In genomic region chr22:48492371-48493320, GRCh38 we compare ENCODE assay signal across 8 cellular contexts.
A peak's percentile ranks its signal among the peaks of the same experiment; 100 is the strongest.
DNase-seq lines count a peak whose midpoint lies in the region; ATAC-seq and TF ChIP-seq lines count a peak whose summit lies in the region.

No MANE protein-coding gene starts in this region.

- H3K4me3 ChIP-seq in CD4-positive, CD25-positive, alpha-beta regulatory T cell (ENCODE audit: low read depth, low read length): no peak overlapping the region
- H3K4me3 ChIP-seq in GM23338 (no peak overlapping the region), heart left ventricle (no peak overlapping the region), coronary artery (no peak overlapping the region)

- H3K27me3 ChIP-seq in CD4-positive, CD25-positive, alpha-beta regulatory T cell (ENCODE audit: control insufficient read depth, insufficient read depth, low read length): peaks cover 2% of the 10 kb centered on the region
- H3K27me3 ChIP-seq in GM23338 (ENCODE audit: insufficient read depth): peaks cover 22% of the 10 kb centered on the region; the same call in 1 of the 2 replicates
- peaks cover 28 to 75% (median 46%) of the 10 kb centered on the region in 9 donors for H3K27me3 ChIP-seq in heart left ventricle

- 30 to 36% (median 33%) methylated on average over 17 to 19 of the region's 19 CpGs for WGBS in heart left ventricle, 4 donors

- TF ChIP-seq CTCF in GM23338 (conservative IDR thresholded peaks at IDR 0.05; ENCODE audit: low read depth in 2 of 2) (peak; percentile 64 to 67), heart left ventricle (IDR thresholded peaks at IDR 0.05) (peak; percentile 42 to 73 (median 64)), coronary artery (IDR thresholded peaks at IDR 0.05) (no peak)

- no peak overlapping the region for H3K4me3 Mint-ChIP-seq in CD4-positive, CD25-positive, alpha-beta regulatory T cell
- H3K4me3 Mint-ChIP-seq in GM23338: peak overlapping the region; percentile 55
- H3K4me3 Mint-ChIP-seq in activated naive CD8-positive, alpha-beta T cell treated with anti-CD3 and anti-CD28 coated beads for 36 hours: no peak overlapping the region

- no peak for TF ChIP-seq POLR2A in heart left ventricle (IDR thresholded peaks at IDR 0.05)

- no peaks in the 10 kb centered on the region for H3K36me3 Mint-ChIP-seq in CD4-positive, CD25-positive, alpha-beta regulatory T cell
- 0 out of 3 replicates have a peak, but pooled peaks cover 2% of the 10 kb centered on the region for H3K36me3 Mint-ChIP-seq in GM23338 (ENCODE audit: low read depth)
- no peaks in the 10 kb centered on the region for H3K36me3 Mint-ChIP-seq in activated naive CD8-positive, alpha-beta T cell treated with anti-CD3 and anti-CD28 coated beads for 36 hours

- peaks cover 0 to 7% (median 0%) of the 10 kb centered on the region in 4 donors for H3K4me1 Mint-ChIP-seq in CD4-positive, CD25-positive, alpha-beta regulatory T cell
- H3K4me1 Mint-ChIP-seq in GM23338: peaks cover 48% of the 10 kb centered on the region
- H3K4me1 Mint-ChIP-seq in activated naive CD8-positive, alpha-beta T cell treated with anti-CD3 and anti-CD28 coated beads for 36 hours: no peaks in the 10 kb centered on the region

- no peaks in the 10 kb centered on the region for H3K9me3 ChIP-seq in CD4-positive, CD25-positive, alpha-beta regulatory T cell (ENCODE audit: control insufficient read depth in 2 of 2, low read length in 2 of 2)
- no peaks in the 10 kb centered on the region for H3K9me3 ChIP-seq in heart left ventricle

- no peak overlapping the region for H3K27ac Mint-ChIP-seq in CD4-positive, CD25-positive, alpha-beta regulatory T cell
- no peak overlapping the region for H3K27ac Mint-ChIP-seq in GM23338
- H3K27ac Mint-ChIP-seq in activated naive CD8-positive, alpha-beta T cell treated with anti-CD3 and anti-CD28 coated beads for 36 hours: no peak overlapping the region

- intact Hi-C loops in heart left ventricle (cut with DNase I): loop anchor here in 6 of 10 donors (5.0 to 10.0 kb wide), 5 partner anchors 1645 to 1698 kb away; no protein-coding TSS in a partner anchor

- H3K27ac ChIP-seq in CD4-positive, CD25-positive, alpha-beta regulatory T cell (ENCODE audit: insufficient read depth, low read length, poor library complexity, severe bottlenecking): no peak overlapping the region
- H3K27ac ChIP-seq in GM23338 (ENCODE audit: low read depth) (no peak overlapping the region), heart left ventricle (no peak overlapping the region), coronary artery (no peak overlapping the region)

- H3K36me3 ChIP-seq in CD4-positive, CD25-positive, alpha-beta regulatory T cell (ENCODE audit: control insufficient read depth, insufficient read depth, low read length): no peaks in the 10 kb centered on the region
- H3K36me3 ChIP-seq in GM23338 (ENCODE audit: insufficient read depth): no peaks in the 10 kb centered on the region
- no peaks in the 10 kb centered on the region for H3K36me3 ChIP-seq in heart left ventricle

- H3K4me1 ChIP-seq in CD4-positive, CD25-positive, alpha-beta regulatory T cell (ENCODE audit: control insufficient read depth, insufficient read depth, low read length, poor library complexity, severe bottlenecking): no peaks in the 10 kb centered on the region
- H3K4me1 ChIP-seq in GM23338 (ENCODE audit: insufficient read depth) (peaks cover 8% of the 10 kb centered on the region; the same call in 1 of the 2 replicates), heart left ventricle (peaks cover 0 to 15% (median 4%) of the 10 kb centered on the region in 12 donors)

- H3K4me2 ChIP-seq in GM23338: no peak overlapping the region

- H3K79me2 ChIP-seq in GM23338 (replicated peaks; ENCODE audit: insufficient read depth): peaks cover 13% of the 10 kb centered on the region

- ATAC-seq in CD4-positive, CD25-positive, alpha-beta regulatory T cell (ENCODE audit: low read depth in 2 of 2): no peak
- ATAC-seq in GM23338: peak; percentile 19
- ATAC-seq in heart left ventricle: peak; percentile 57 to 85 (median 66)
- ATAC-seq in GM19463 (IDR thresholded peaks at IDR 0.05; ENCODE audit: unreplicated experiment): no peak

- H3K27me3 Mint-ChIP-seq in CD4-positive, CD25-positive, alpha-beta regulatory T cell: peaks cover 32% of the 10 kb centered on the region
- peaks cover 20% of the 10 kb centered on the region for H3K27me3 Mint-ChIP-seq in GM23338 (ENCODE audit: insufficient read depth, low read depth, poor library complexity)
- H3K27me3 Mint-ChIP-seq in activated naive CD8-positive, alpha-beta T cell treated with anti-CD3 and anti-CD28 coated beads for 36 hours: peaks cover 53% of the 10 kb centered on the region

- peaks cover 0 to 2% (median 0%) of the 10 kb centered on the region in 7 donors for H3K9me3 Mint-ChIP-seq in CD4-positive, CD25-positive, alpha-beta regulatory T cell
- no peaks in the 10 kb centered on the region for H3K9me3 Mint-ChIP-seq in GM23338
- no peaks in the 10 kb centered on the region for H3K9me3 Mint-ChIP-seq in activated naive CD8-positive, alpha-beta T cell treated with anti-CD3 and anti-CD28 coated beads for 36 hours

- H3K9me2 ChIP-seq in GM23338 (ENCODE audit: insufficient read depth): no peaks in the 10 kb centered on the region

- peak in 2 of 3 donors; percentile 3 to 34 for DNase-seq in CD4-positive, CD25-positive, alpha-beta regulatory T cell
- peak; percentile 79 for DNase-seq in GM23338 (ENCODE audit: low spot score)
- DNase-seq in NCI-H510A treated with DMSO at 0.1 percent for 48 hours (lab: John Stamatoyannopoulos, UW): peak; percentile 57
- peak; percentile 23 for DNase-seq in activated naive CD8-positive, alpha-beta T cell treated with anti-CD3 and anti-CD28 coated beads for 36 hours
- peak in 3 of 5 donors; percentile 37 to 66 (median 45) for DNase-seq in heart left ventricle
- peak; percentile 67 for DNase-seq in putamen (ENCODE audit: low spot score)
- no peak for DNase-seq in coronary artery (ENCODE audit: low spot score)

- no peaks in the 10 kb centered on the region for H4K20me1 ChIP-seq in GM23338 (replicated peaks; ENCODE audit: insufficient read depth)

- no peak overlapping the region for H2AFZ ChIP-seq in GM23338

- H3F3A ChIP-seq in GM23338 (replicated peaks; ENCODE audit: low read depth): no peaks in the 10 kb centered on the region

TF ChIP-seq in GM23338, 12 proteins besides CTCF, POLR2A, EP300 and RAD21 (continues in another document):
- TF ChIP-seq CREB1 (CRISPR knock-in tag; IDR thresholded peaks at IDR 0.05; ENCODE audit: low read depth): no peak
- TF ChIP-seq, protein P1, sequence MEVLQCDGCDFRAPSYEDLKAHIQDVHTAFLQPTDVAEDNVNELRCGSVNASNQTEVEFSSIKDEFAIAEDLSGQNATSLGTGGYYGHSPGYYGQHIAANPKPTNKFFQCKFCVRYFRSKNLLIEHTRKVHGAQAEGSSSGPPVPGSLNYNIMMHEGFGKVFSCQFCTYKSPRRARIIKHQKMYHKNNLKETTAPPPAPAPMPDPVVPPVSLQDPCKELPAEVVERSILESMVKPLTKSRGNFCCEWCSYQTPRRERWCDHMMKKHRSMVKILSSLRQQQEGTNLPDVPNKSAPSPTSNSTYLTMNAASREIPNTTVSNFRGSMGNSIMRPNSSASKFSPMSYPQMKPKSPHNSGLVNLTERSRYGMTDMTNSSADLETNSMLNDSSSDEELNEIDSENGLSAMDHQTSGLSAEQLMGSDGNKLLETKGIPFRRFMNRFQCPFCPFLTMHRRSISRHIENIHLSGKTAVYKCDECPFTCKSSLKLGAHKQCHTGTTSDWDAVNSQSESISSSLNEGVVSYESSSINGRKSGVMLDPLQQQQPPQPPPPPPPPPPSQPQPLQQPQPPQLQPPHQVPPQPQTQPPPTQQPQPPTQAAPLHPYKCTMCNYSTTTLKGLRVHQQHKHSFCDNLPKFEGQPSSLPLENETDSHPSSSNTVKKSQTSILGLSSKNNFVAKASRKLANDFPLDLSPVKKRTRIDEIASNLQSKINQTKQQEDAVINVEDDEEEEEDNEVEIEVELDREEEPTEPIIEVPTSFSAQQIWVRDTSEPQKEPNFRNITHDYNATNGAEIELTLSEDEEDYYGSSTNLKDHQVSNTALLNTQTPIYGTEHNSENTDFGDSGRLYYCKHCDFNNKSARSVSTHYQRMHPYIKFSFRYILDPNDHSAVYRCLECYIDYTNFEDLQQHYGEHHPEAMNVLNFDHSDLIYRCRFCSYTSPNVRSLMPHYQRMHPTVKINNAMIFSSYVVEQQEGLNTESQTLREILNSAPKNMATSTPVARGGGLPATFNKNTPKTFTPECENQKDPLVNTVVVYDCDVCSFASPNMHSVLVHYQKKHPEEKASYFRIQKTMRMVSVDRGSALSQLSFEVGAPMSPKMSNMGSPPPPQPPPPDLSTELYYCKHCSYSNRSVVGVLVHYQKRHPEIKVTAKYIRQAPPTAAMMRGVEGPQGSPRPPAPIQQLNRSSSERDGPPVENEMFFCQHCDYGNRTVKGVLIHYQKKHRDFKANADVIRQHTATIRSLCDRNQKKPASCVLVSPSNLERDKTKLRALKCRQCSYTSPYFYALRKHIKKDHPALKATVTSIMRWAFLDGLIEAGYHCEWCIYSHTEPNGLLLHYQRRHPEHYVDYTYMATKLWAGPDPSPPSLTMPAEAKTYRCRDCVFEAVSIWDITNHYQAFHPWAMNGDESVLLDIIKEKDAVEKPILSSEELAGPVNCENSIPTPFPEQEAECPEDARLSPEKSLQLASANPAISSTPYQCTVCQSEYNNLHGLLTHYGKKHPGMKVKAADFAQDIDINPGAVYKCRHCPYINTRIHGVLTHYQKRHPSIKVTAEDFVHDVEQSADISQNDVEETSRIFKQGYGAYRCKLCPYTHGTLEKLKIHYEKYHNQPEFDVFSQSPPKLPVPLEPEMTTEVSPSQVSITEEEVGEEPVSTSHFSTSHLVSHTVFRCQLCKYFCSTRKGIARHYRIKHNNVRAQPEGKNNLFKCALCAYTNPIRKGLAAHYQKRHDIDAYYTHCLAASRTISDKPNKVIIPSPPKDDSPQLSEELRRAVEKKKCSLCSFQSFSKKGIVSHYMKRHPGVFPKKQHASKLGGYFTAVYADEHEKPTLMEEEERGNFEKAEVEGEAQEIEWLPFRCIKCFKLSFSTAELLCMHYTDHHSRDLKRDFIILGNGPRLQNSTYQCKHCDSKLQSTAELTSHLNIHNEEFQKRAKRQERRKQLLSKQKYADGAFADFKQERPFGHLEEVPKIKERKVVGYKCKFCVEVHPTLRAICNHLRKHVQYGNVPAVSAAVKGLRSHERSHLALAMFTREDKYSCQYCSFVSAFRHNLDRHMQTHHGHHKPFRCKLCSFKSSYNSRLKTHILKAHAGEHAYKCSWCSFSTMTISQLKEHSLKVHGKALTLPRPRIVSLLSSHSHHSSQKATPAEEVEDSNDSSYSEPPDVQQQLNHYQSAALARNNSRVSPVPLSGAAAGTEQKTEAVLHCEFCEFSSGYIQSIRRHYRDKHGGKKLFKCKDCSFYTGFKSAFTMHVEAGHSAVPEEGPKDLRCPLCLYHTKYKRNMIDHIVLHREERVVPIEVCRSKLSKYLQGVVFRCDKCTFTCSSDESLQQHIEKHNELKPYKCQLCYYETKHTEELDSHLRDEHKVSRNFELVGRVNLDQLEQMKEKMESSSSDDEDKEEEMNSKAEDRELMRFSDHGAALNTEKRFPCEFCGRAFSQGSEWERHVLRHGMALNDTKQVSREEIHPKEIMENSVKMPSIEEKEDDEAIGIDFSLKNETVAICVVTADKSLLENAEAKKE (CRISPR knock-in tag; IDR thresholded peaks at IDR 0.05): no peak

Comparison
In these comparisons a context has a peak if more than half of its experiments do, and no peak if none do; other contexts are left out.
1. ATAC-seq: peak in GM23338 (single experiment) and heart left ventricle (4 of 4); none in CD4-positive, CD25-positive, alpha-beta regulatory T cell (0 of 2) and GM19463 (single experiment).